Comparison of ENCODE assay signal across 17 cellular contexts in the genomic region with DNA sequence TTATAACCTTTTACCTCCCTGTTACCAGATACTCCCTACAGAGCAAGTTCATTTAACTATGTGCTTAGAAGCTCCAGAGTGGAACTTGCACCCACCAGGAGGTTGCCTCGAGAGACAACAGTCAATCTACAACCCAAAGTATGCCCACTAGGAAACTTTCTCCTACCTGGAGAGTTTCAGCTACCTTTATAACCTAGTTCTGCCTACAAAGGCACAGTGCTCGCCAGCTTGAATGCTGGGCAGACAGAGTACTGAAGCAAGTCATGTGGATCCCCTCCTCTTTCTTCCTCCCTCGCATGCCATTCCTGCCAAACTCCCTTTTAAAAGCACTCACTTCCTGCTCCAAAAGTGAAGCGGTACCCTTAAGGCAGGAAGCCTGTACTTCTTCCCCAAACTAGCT.
DNase-seq lines count a peak whose midpoint lies in the region; TF ChIP-seq lines count a peak whose summit lies in the region.
"Had no signal": no experiment of that assay in that cellular context is flagged by ENCODE, and none has a peak within 500 bp of the region (broad histone marks: within the 10 kb centered on the region; RNA-seq: fewer than 3 reads in every experiment).

No MANE protein-coding gene starts in this region.

- TF ChIP-seq POLR2A in thyroid gland (IDR thresholded peaks at IDR 0.05), result no peak

- H3K27ac ChIP-seq in thyroid gland, result no peak overlapping the region
- H3K27ac ChIP-seq: 22Rv1, epithelial cell of prostate had no signal

- peak; percentile 29 for DNase-seq in activated CD4-positive, alpha-beta T cell treated with anti-CD3 and anti-CD28 coated beads, Interleukin-2, amount 10 ng/mL, durations not matched to agents 24 days and 14 days
- DNase-seq in activated CD4-positive, alpha-beta T cell treated with anti-CD3 and anti-CD28 coated beads, Interleukin-2, amount 50 U/mL, for 4 hours, result no peak
- DNase-seq in dermis blood vessel endothelial cell, result peak; percentile 11
- DNase-seq in kidney glomerular epithelial cell (lab: John Stamatoyannopoulos, UW), result peak; percentile 22
- peak; percentile 48 to 51 for DNase-seq in thyroid gland
- no peak for DNase-seq in superior temporal gyrus (ENCODE audit: extremely low spot score)
- DNase-seq in NCI-H1105 (lab: John Stamatoyannopoulos, UW), result no peak
- DNase-seq in activated CD4-positive, CD25-positive, alpha-beta regulatory T cell treated with anti-CD3 and anti-CD28 coated beads, Interleukin-2, amount 50 U/mL, for 72 hours, result no peak
- DNase-seq: activated CD4-positive, alpha-beta T cell treated with anti-CD3 and anti-CD28 coated beads, Interleukin-2, amount 50 U/mL, for 48 hours; COR-L47; NCI-H2171 had no signal

- no peak overlapping the region for H3K4me3 ChIP-seq in thyroid gland (replicated peaks in 1 of 3)
- H3K4me3 ChIP-seq: smooth muscle cell had no signal

- no peak overlapping the region for H3K27ac Mint-ChIP-seq in activated CD4-positive, alpha-beta T cell treated with anti-CD3 and anti-CD28 coated beads, Interleukin-2, amount 10 ng/mL, durations not matched to agents 24 days and 14 days
- H3K27ac Mint-ChIP-seq: activated T-helper 2 cell treated with anti-CD3 and anti-CD28 coated beads, Interferon-gamma antibody, Interleukin-2, Interleukin-4, amounts not matched to agents 10 μg/mL and 5 μg/mL and 100 μg/mL, durations not matched to agents 14 hours and 24 hours and 36 hours; natural killer cell treated with Interleukin-12 subunit alpha and Interleukin-12 subunit beta and Interleukin-15 and Interleukin-18, amount 100 ng/mL, for 72 hours had no signal

- no peaks in the 10 kb centered on the region for H3K36me3 ChIP-seq in thyroid gland

- intact Hi-C loops in activated CD4-positive, alpha-beta T cell treated with anti-CD3 and anti-CD28 coated beads, Interleukin-2, amount 10 ng/mL, durations not matched to agents 24 days and 14 days (cut with micrococcal nuclease), result no loop called here
- intact Hi-C loops in thyroid gland (cut with DNase I), result no loop called here

- H3K27me3 Mint-ChIP-seq in activated CD4-positive, alpha-beta T cell treated with anti-CD3 and anti-CD28 coated beads, Interleukin-2, amount 10 ng/mL, durations not matched to agents 24 days and 14 days, result no peaks in the 10 kb centered on the region
- H3K27me3 Mint-ChIP-seq: brain; natural killer cell treated with Interleukin-12 subunit alpha and Interleukin-12 subunit beta and Interleukin-15 and Interleukin-18, amount 100 ng/mL, for 72 hours had no signal

- peaks cover 3 to 7% of the 10 kb centered on the region in 2 donors for H3K4me1 ChIP-seq in thyroid gland

- no peak overlapping the region for H3K4me3 Mint-ChIP-seq in activated CD4-positive, alpha-beta T cell treated with anti-CD3 and anti-CD28 coated beads, Interleukin-2, amount 10 ng/mL, durations not matched to agents 24 days and 14 days
- H3K4me3 Mint-ChIP-seq: natural killer cell treated with Interleukin-12 subunit alpha and Interleukin-12 subunit beta and Interleukin-15 and Interleukin-18, amount 100 ng/mL, for 72 hours had no signal

- no peaks in the 10 kb centered on the region for H3K9me3 Mint-ChIP-seq in activated CD4-positive, alpha-beta T cell treated with anti-CD3 and anti-CD28 coated beads, Interleukin-2, amount 10 ng/mL, durations not matched to agents 24 days and 14 days
- H3K9me3 Mint-ChIP-seq: activated T-helper 2 cell treated with anti-CD3 and anti-CD28 coated beads, Interferon-gamma antibody, Interleukin-2, Interleukin-4, amounts not matched to agents 10 μg/mL and 5 μg/mL and 100 μg/mL, durations not matched to agents 14 hours and 24 hours and 36 hours; brain; natural killer cell treated with Interleukin-12 subunit alpha and Interleukin-12 subunit beta and Interleukin-15 and Interleukin-18, amount 100 ng/mL, for 72 hours had no signal

- TF ChIP-seq CTCF in thyroid gland (IDR thresholded peaks at IDR 0.05), result no peak

- no peaks in the 10 kb centered on the region for H3K36me3 Mint-ChIP-seq in activated CD4-positive, alpha-beta T cell treated with anti-CD3 and anti-CD28 coated beads, Interleukin-2, amount 10 ng/mL, durations not matched to agents 24 days and 14 days (ENCODE audit: low read depth)
- H3K36me3 Mint-ChIP-seq: natural killer cell treated with Interleukin-12 subunit alpha and Interleukin-12 subunit beta and Interleukin-15 and Interleukin-18, amount 100 ng/mL, for 72 hours had no signal

- peaks cover 3% of the 10 kb centered on the region for H3K4me1 Mint-ChIP-seq in activated CD4-positive, alpha-beta T cell treated with anti-CD3 and anti-CD28 coated beads, Interleukin-2, amount 10 ng/mL, durations not matched to agents 24 days and 14 days

- no peaks in the 10 kb centered on the region for H3K27me3 ChIP-seq in thyroid gland

- H3K9me3 ChIP-seq in thyroid gland, result no peaks in the 10 kb centered on the region

- 13 to 20% methylated on average over 4 of the region's 4 CpGs for WGBS in thyroid gland, 2 donors

Comparison
In these comparisons a context has a peak if more than half of its experiments do, and no peak if none do; other contexts are left out.
1. DNase-seq: peak in activated CD4-positive, alpha-beta T cell treated with anti-CD3 and anti-CD28 coated beads, Interleukin-2, amount 10 ng/mL, durations not matched to agents 24 days and 14 days (single experiment), dermis blood vessel endothelial cell (single experiment), kidney glomerular epithelial cell (single experiment) and thyroid gland (2 of 2); none in activated CD4-positive, alpha-beta T cell treated with anti-CD3 and anti-CD28 coated beads, Interleukin-2, amount 50 U/mL, for 4 hours (0 of 2), superior temporal gyrus (single experiment), NCI-H1105 (single experiment) and activated CD4-positive, CD25-positive, alpha-beta regulatory T cell treated with anti-CD3 and anti-CD28 coated beads, Interleukin-2, amount 50 U/mL, for 72 hours (single experiment).